In the genomic region with DNA sequence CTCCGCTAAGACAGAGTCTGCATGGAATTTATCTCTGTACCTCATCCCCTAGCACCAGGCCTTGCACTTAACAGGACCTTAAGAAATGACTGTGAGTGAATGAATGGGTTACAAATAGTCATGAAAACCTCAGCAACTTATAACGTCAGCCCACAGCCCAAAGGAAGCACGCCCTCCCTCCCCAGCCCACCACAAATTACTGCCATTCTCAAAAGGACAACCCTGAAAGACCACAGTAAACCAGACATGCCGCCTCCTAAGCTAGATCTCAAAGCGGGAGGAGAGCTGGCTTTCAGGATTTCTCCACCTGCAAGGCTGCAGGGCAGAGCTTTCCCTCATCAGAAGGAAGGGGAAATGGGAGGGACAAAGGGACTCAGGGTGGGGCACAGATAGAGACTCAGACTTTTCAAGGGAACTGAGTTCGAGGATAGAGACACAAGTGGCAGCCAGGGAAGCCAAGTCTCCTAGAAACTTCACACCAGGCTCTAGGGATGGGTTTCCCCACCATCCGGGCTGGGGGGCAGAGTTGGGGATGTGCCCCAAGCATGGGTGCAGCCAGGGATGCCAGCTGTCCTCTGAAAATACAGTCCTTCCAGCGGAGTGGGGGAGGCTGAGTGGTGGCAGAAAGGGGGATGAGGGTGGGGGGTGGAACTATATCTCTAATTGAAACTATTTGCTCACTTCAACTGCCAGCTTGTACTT, we compare ENCODE assay signal across 10 cellular contexts. TPM values are rescaled to one million over a fixed set of nuclear protein-coding genes. Genes with fewer than 3 reads are reported as not detected.
A peak's percentile ranks its signal among the peaks of the same experiment; 100 is the strongest.
DNase-seq lines count a peak whose midpoint lies in the region; ATAC-seq and TF ChIP-seq lines count a peak whose summit lies in the region.
"Had no signal": no experiment of that assay in that cellular context is flagged by ENCODE, and none has a peak within 500 bp of the region (broad histone marks: within the 10 kb centered on the region; RNA-seq: fewer than 3 reads in every experiment).

No MANE protein-coding gene starts in this region.

- H3K36me3 Mint-ChIP-seq in WTC11, result no peaks in the 10 kb centered on the region

- CTCF ChIA-PET in WTC11 (lab: Charles Lee), result interaction anchor here (0.6 to 1.7 kb wide), 8 partner anchors 18 to 150 kb away, joined by 3 to 6 read pairs (median 4); no protein-coding TSS in a partner anchor

- H3K27me3 ChIP-seq in effector memory CD4-positive, alpha-beta T cell (replicated peaks; ENCODE audit: control insufficient read depth, insufficient read depth, low read length, poor library complexity, severe bottlenecking), result no peaks in the 10 kb centered on the region

- H3K27me3 Mint-ChIP-seq in WTC11 (ENCODE audit: low read depth), result no peaks in the 10 kb centered on the region

- POLR2A ChIA-PET in WTC11 (lab: Charles Lee), result no interaction called here

- no peaks in the 10 kb centered on the region for H3K9me3 ChIP-seq in effector memory CD4-positive, alpha-beta T cell (ENCODE audit: control insufficient read depth, low read length)

- H3K4me3 ChIP-seq in effector memory CD4-positive, alpha-beta T cell (ENCODE audit: insufficient read depth, low read depth, low read length, poor library complexity, severe bottlenecking), result peak overlapping the region; percentile 21

- no peaks in the 10 kb centered on the region for H3K36me3 ChIP-seq in effector memory CD4-positive, alpha-beta T cell (ENCODE audit: control insufficient read depth, insufficient read depth, low read length)

- ATAC-seq in WTC11, result no peak

- TF ChIP-seq CTCF in WTC11 (IDR thresholded peaks at IDR 0.05), result no peak

- H3K27ac Mint-ChIP-seq in WTC11, result 0 out of 2 replicates have a peak overlapping the region, but pooled peaks have one; percentile 25

- peaks cover 30% of the 10 kb centered on the region for H3K4me1 Mint-ChIP-seq in WTC11

- peak; percentile 26 for DNase-seq in activated CD4-positive, alpha-beta T cell treated with anti-CD3 and anti-CD28 coated beads for 48 hours
- DNase-seq in activated CD4-positive, alpha-beta T cell treated with anti-CD3 and anti-CD28 coated beads, Interleukin-2, amount 50 U/mL, for 4 hours, result no peak
- no peak for DNase-seq in WTC11 (ENCODE audit: low spot score)
- peak in 1 of 3 donors; percentile 17 for DNase-seq in effector memory CD4-positive, alpha-beta T cell
- DNase-seq in stimulated activated CD8-positive, alpha-beta memory T cell treated with anti-CD3 and anti-CD28 coated beads, Interleukin-7, amount 100 ng/mL, for 48 hours (ENCODE audit: extremely low read depth in 1 of 2, low read depth in 1 of 2), result peak; percentile 18
- DNase-seq in effector CD4-positive, alpha-beta T cell, result no peak
- DNase-seq in RKO (ENCODE audit: low spot score), result no peak
- no peak for DNase-seq in LoVo (ENCODE audit: low spot score)
- DNase-seq: effector CD8-positive, alpha-beta T cell; trophoblast cell had no signal

- H3K27ac ChIP-seq in effector memory CD4-positive, alpha-beta T cell (ENCODE audit: insufficient read depth, low read length, poor library complexity, severe bottlenecking), result peak overlapping the region; percentile 48

- peaks cover 70% of the 10 kb centered on the region for H3K4me1 ChIP-seq in effector memory CD4-positive, alpha-beta T cell (ENCODE audit: control insufficient read depth, insufficient read depth, low read length, poor library complexity, severe bottlenecking)

- no peak overlapping the region for H3K4me3 Mint-ChIP-seq in WTC11

- H3K9me3 Mint-ChIP-seq in WTC11, result no peaks in the 10 kb centered on the region

TF ChIP-seq in WTC11, 78 proteins besides CTCF, POLR2A, EP300 and RAD21:
- TF ChIP-seq, protein P1, sequence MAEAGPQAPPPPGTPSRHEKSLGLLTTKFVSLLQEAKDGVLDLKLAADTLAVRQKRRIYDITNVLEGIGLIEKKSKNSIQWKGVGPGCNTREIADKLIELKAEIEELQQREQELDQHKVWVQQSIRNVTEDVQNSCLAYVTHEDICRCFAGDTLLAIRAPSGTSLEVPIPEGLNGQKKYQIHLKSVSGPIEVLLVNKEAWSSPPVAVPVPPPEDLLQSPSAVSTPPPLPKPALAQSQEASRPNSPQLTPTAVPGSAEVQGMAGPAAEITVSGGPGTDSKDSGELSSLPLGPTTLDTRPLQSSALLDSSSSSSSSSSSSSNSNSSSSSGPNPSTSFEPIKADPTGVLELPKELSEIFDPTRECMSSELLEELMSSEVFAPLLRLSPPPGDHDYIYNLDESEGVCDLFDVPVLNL (CRISPR knock-in tag; IDR thresholded peaks at IDR 0.05; ENCODE audit: borderline replicate concordance, low read depth), result no peak
- TF ChIP-seq, protein P2, sequence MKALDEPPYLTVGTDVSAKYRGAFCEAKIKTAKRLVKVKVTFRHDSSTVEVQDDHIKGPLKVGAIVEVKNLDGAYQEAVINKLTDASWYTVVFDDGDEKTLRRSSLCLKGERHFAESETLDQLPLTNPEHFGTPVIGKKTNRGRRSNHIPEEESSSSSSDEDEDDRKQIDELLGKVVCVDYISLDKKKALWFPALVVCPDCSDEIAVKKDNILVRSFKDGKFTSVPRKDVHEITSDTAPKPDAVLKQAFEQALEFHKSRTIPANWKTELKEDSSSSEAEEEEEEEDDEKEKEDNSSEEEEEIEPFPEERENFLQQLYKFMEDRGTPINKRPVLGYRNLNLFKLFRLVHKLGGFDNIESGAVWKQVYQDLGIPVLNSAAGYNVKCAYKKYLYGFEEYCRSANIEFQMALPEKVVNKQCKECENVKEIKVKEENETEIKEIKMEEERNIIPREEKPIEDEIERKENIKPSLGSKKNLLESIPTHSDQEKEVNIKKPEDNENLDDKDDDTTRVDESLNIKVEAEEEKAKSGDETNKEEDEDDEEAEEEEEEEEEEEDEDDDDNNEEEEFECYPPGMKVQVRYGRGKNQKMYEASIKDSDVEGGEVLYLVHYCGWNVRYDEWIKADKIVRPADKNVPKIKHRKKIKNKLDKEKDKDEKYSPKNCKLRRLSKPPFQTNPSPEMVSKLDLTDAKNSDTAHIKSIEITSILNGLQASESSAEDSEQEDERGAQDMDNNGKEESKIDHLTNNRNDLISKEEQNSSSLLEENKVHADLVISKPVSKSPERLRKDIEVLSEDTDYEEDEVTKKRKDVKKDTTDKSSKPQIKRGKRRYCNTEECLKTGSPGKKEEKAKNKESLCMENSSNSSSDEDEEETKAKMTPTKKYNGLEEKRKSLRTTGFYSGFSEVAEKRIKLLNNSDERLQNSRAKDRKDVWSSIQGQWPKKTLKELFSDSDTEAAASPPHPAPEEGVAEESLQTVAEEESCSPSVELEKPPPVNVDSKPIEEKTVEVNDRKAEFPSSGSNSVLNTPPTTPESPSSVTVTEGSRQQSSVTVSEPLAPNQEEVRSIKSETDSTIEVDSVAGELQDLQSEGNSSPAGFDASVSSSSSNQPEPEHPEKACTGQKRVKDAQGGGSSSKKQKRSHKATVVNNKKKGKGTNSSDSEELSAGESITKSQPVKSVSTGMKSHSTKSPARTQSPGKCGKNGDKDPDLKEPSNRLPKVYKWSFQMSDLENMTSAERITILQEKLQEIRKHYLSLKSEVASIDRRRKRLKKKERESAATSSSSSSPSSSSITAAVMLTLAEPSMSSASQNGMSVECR (CRISPR knock-in tag; IDR thresholded peaks at IDR 0.05; ENCODE audit: borderline replicate concordance), result no peak
- TF ChIP-seq ZNF138 (CRISPR knock-in tag; conservative IDR thresholded peaks at IDR 0.05), result no peak
- no peak for TF ChIP-seq GTF2I (CRISPR knock-in tag; conservative IDR thresholded peaks at IDR 0.05)
- TF ChIP-seq GRHL2 (CRISPR knock-in tag; IDR thresholded peaks at IDR 0.05; ENCODE audit: insufficient replicate concordance, severe bottlenecking), result no peak
- TF ChIP-seq MYBL2 (CRISPR knock-in tag; IDR thresholded peaks at IDR 0.05), result no peak
- TF ChIP-seq ATF1 (CRISPR knock-in tag; IDR thresholded peaks at IDR 0.05), result no peak
- TF ChIP-seq NFYB (CRISPR knock-in tag; conservative IDR thresholded peaks at IDR 0.05; ENCODE audit: low read depth), result no peak
- TF ChIP-seq TP53 (CRISPR knock-in tag; IDR thresholded peaks at IDR 0.05), result no peak
- no peak for TF ChIP-seq CREB1 (CRISPR knock-in tag; IDR thresholded peaks at IDR 0.05)
- TF ChIP-seq, protein P3, sequence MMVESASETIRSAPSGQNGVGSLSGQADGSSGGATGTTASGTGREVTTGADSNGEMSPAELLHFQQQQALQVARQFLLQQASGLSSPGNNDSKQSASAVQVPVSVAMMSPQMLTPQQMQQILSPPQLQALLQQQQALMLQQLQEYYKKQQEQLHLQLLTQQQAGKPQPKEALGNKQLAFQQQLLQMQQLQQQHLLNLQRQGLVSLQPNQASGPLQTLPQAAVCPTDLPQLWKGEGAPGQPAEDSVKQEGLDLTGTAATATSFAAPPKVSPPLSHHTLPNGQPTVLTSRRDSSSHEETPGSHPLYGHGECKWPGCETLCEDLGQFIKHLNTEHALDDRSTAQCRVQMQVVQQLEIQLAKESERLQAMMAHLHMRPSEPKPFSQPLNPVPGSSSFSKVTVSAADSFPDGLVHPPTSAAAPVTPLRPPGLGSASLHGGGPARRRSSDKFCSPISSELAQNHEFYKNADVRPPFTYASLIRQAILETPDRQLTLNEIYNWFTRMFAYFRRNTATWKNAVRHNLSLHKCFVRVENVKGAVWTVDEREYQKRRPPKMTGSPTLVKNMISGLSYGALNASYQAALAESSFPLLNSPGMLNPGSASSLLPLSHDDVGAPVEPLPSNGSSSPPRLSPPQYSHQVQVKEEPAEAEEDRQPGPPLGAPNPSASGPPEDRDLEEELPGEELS (CRISPR knock-in tag; IDR thresholded peaks at IDR 0.05), result no peak
- TF ChIP-seq, protein P4, sequence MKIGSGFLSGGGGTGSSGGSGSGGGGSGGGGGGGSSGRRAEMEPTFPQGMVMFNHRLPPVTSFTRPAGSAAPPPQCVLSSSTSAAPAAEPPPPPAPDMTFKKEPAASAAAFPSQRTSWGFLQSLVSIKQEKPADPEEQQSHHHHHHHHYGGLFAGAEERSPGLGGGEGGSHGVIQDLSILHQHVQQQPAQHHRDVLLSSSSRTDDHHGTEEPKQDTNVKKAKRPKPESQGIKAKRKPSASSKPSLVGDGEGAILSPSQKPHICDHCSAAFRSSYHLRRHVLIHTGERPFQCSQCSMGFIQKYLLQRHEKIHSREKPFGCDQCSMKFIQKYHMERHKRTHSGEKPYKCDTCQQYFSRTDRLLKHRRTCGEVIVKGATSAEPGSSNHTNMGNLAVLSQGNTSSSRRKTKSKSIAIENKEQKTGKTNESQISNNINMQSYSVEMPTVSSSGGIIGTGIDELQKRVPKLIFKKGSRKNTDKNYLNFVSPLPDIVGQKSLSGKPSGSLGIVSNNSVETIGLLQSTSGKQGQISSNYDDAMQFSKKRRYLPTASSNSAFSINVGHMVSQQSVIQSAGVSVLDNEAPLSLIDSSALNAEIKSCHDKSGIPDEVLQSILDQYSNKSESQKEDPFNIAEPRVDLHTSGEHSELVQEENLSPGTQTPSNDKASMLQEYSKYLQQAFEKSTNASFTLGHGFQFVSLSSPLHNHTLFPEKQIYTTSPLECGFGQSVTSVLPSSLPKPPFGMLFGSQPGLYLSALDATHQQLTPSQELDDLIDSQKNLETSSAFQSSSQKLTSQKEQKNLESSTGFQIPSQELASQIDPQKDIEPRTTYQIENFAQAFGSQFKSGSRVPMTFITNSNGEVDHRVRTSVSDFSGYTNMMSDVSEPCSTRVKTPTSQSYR (CRISPR knock-in tag; IDR thresholded peaks at IDR 0.05), result no peak

RNA-seq across cellular contexts. Expression of a gene that starts 56.7 kb away (rescaled TPM):
- 4.1 to 5.4 TPM (median 4.1 TPM) in 3 replicates for total RNA-seq in WTC11 (2021)

Comparison
In these comparisons a context has a peak if more than half of its experiments do, and no peak if none do; other contexts are left out.
1. DNase-seq: peak in activated CD4-positive, alpha-beta T cell treated with anti-CD3 and anti-CD28 coated beads for 48 hours (single experiment) and stimulated activated CD8-positive, alpha-beta memory T cell treated with anti-CD3 and anti-CD28 coated beads, Interleukin-7, amount 100 ng/mL, for 48 hours (2 of 2); none in activated CD4-positive, alpha-beta T cell treated with anti-CD3 and anti-CD28 coated beads, Interleukin-2, amount 50 U/mL, for 4 hours (0 of 2), WTC11 (single experiment), effector CD4-positive, alpha-beta T cell (single experiment), RKO (single experiment) and LoVo (single experiment).